15 cellular contexts compared by ENCODE assay signal in genomic region chr9:108163321-108164005, GRCh38.
DNase-seq lines count a peak whose midpoint lies in the region; ATAC-seq, FAIRE-seq and TF ChIP-seq lines count a peak whose summit lies in the region.
"Had no signal": no experiment of that assay in that cellular context is flagged by ENCODE, and none has a peak within 500 bp of the region (broad histone marks: within the 10 kb centered on the region; RNA-seq: fewer than 3 reads in every experiment).

No MANE protein-coding gene starts in this region.

- no peak for TF ChIP-seq CTCF in HCT116 (IDR thresholded peaks at IDR 0.05 in 2 of 3, conservative IDR thresholded peaks at IDR 0.05 in 1 of 3; ENCODE audit: borderline replicate concordance in 1 of 3, insufficient read depth in 1 of 3, low read depth in 2 of 3, low read length in 2 of 3)
- no peak for TF ChIP-seq CTCF in bronchial epithelial cell (IDR thresholded peaks at IDR 0.05; ENCODE audit: insufficient read depth, low read length, severe bottlenecking)

- intact Hi-C loops in HCT116 (cut with micrococcal nuclease): no loop called here

- POLR2A ChIA-PET in HCT116 (lab: Charles Lee): no interaction called here

- no peak for FAIRE-seq in bronchial epithelial cell (lab: Jason Lieb, UNC)
- FAIRE-seq in GM12891 (lab: Jason Lieb, UNC): no peak
- FAIRE-seq: pancreas had no signal

- no peak overlapping the region for H3K9ac ChIP-seq in HCT116 (ENCODE audit: low read length)

- TF ChIP-seq RAD21 in HCT116 (IDR thresholded peaks at IDR 0.05; ENCODE audit: low read depth): no peak

- peak overlapping the region; percentile 8 for H3K4me2 ChIP-seq in HCT116 (ENCODE audit: low read length)

- no peaks in the 10 kb centered on the region for H3K36me3 ChIP-seq in HCT116 (ENCODE audit: control insufficient read depth in 1 of 2, insufficient read depth in 2 of 2, low read length in 2 of 2)
- no peaks in the 10 kb centered on the region for H3K36me3 ChIP-seq in bronchial epithelial cell (ENCODE audit: control insufficient read depth, insufficient read depth, low read length)
- H3K36me3 ChIP-seq: pancreas, stomach had no signal

- ATAC-seq in HCT116 (no peak), GM18907 (IDR thresholded peaks at IDR 0.05; ENCODE audit: unreplicated experiment) (no peak)
- ATAC-seq: effector memory CD8-positive, alpha-beta T cell; pancreas; T-helper 17 cell had no signal

- H3K79me2 ChIP-seq in HCT116 (ENCODE audit: insufficient read depth, low read length): no peaks in the 10 kb centered on the region

- H3K4me3 ChIP-seq in HCT116 (replicated peaks in 1 of 2; ENCODE audit: low read depth in 1 of 2, low read length in 2 of 2): no peak overlapping the region
- no peak overlapping the region for H3K4me3 ChIP-seq in bronchial epithelial cell (ENCODE audit: low read depth, low read length)
- H3K4me3 ChIP-seq: pancreas, stomach had no signal

- RAD21 ChIA-PET in HCT116 (lab: Charles Lee; ENCODE audit: low non-redundant PET in 1 of 2, low total read pairs in 2 of 2, uncharacterized antibody in 2 of 2, unreplicated experiment in 2 of 2): no interaction called here

- H3K9me2 ChIP-seq in HCT116 (ENCODE audit: insufficient read depth): no peaks in the 10 kb centered on the region

- CTCF ChIA-PET in HCT116 (lab: Charles Lee): no interaction called here

- H3K27ac ChIP-seq in HCT116 (ENCODE audit: low read depth, low read length): no peak overlapping the region
- H3K27ac ChIP-seq: pancreas, stomach had no signal

- peaks cover 3 to 20% of the 10 kb centered on the region in 2 experiments; a peak in 3 of 4 replicates for H3K4me1 ChIP-seq in HCT116 (ENCODE audit: control insufficient read depth in 1 of 2, insufficient read depth in 2 of 2, low read length in 2 of 2)

- DNase-seq in A172 (ENCODE audit: low spot score) (peak; percentile 43), HCT116 (ENCODE audit: low read depth, low spot score) (no peak), bronchial epithelial cell (ENCODE audit: low read depth) (peak; percentile 48), kidney tubule cell (ENCODE audit: low spot score) (peak; percentile 20), GM12891 (ENCODE audit: insufficient read length, low spot score) (no peak), ureter (ENCODE audit: low spot score) (no peak)
- no peak for DNase-seq in activated CD8-positive, alpha-beta memory T cell treated with anti-CD3 and anti-CD28 coated beads, Interleukin-2, amount 50 U/mL, for 48 hours
- DNase-seq: activated CD8-positive, alpha-beta memory T cell treated with anti-CD3 and anti-CD28 coated beads, Interleukin-2, amount 50 U/mL, for 4 hours; activated naive CD4-positive, alpha-beta T cell treated with anti-CD3 and anti-CD28 coated beads, Interleukin-2, amount 50 U/mL, for 16 hours; effector memory CD8-positive, alpha-beta T cell; NCI-H1048; pancreas; stomach; T-helper 17 cell had no signal

- no peaks in the 10 kb centered on the region for H4K20me1 ChIP-seq in HCT116 (ENCODE audit: insufficient read depth)

- TF ChIP-seq POLR2A in HCT116 (IDR thresholded peaks at IDR 0.05; ENCODE audit: borderline replicate concordance, extremely low read depth, insufficient read depth, insufficient read length) (no peak), GM12891 (IDR thresholded peaks at IDR 0.05; ENCODE audit: low read depth, low read length) (no peak)

- H2AFZ ChIP-seq in HCT116 (ENCODE audit: low read depth, low read length, poor library complexity, severe bottlenecking): peak overlapping the region; percentile 12

- no TSS peak for BruUV-seq in HCT116 (replicated peaks; lab: Mats Ljungman, UMichigan)

- H3K27me3 ChIP-seq in HCT116 (ENCODE audit: insufficient read depth, low read length): no peaks in the 10 kb centered on the region
- no peaks in the 10 kb centered on the region for H3K27me3 ChIP-seq in bronchial epithelial cell (ENCODE audit: control insufficient read depth, insufficient read depth, low read length)
- H3K27me3 ChIP-seq: pancreas, stomach had no signal

- H3K9me3 ChIP-seq in HCT116 (ENCODE audit: control insufficient read depth in 1 of 2, insufficient read depth in 1 of 2, low read depth in 1 of 2, low read length in 2 of 2): no peaks in the 10 kb centered on the region
- H3K9me3 ChIP-seq: pancreas, stomach had no signal

TF ChIP-seq in HCT116, 20 proteins besides CTCF, POLR2A, EP300 and RAD21 (continues in another document):
- TF ChIP-seq, protein P1, sequence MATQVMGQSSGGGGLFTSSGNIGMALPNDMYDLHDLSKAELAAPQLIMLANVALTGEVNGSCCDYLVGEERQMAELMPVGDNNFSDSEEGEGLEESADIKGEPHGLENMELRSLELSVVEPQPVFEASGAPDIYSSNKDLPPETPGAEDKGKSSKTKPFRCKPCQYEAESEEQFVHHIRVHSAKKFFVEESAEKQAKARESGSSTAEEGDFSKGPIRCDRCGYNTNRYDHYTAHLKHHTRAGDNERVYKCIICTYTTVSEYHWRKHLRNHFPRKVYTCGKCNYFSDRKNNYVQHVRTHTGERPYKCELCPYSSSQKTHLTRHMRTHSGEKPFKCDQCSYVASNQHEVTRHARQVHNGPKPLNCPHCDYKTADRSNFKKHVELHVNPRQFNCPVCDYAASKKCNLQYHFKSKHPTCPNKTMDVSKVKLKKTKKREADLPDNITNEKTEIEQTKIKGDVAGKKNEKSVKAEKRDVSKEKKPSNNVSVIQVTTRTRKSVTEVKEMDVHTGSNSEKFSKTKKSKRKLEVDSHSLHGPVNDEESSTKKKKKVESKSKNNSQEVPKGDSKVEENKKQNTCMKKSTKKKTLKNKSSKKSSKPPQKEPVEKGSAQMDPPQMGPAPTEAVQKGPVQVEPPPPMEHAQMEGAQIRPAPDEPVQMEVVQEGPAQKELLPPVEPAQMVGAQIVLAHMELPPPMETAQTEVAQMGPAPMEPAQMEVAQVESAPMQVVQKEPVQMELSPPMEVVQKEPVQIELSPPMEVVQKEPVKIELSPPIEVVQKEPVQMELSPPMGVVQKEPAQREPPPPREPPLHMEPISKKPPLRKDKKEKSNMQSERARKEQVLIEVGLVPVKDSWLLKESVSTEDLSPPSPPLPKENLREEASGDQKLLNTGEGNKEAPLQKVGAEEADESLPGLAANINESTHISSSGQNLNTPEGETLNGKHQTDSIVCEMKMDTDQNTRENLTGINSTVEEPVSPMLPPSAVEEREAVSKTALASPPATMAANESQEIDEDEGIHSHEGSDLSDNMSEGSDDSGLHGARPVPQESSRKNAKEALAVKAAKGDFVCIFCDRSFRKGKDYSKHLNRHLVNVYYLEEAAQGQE (IDR thresholded peaks at IDR 0.05; ENCODE audit: low read depth): no peak
- no peak for TF ChIP-seq ZBTB33 (IDR thresholded peaks at IDR 0.05; ENCODE audit: extremely low read depth, insufficient replicate concordance, low read length)

TF ChIP-seq in GM12891, 5 proteins besides CTCF, POLR2A, EP300 and RAD21:
- TF ChIP-seq POLR2AphosphoS5 (IDR thresholded peaks at IDR 0.05; ENCODE audit: low read depth, low read length): no peak
- no peak for TF ChIP-seq POU2F2 (IDR thresholded peaks at IDR 0.05; ENCODE audit: low read depth, low read length)
- TF ChIP-seq SPI1 (IDR thresholded peaks at IDR 0.05; ENCODE audit: low read depth, low read length): no peak
- no peak for TF ChIP-seq PAX5 (IDR thresholded peaks at IDR 0.05; ENCODE audit: insufficient read depth, low read length, severe bottlenecking)
- no peak for TF ChIP-seq TAF1 (IDR thresholded peaks at IDR 0.05; ENCODE audit: low read depth, low read length)
TF ChIP-seq in GM12891: peak in this region for 0.

Comparison
In these comparisons a context has a peak if more than half of its experiments do, and no peak if none do; other contexts are left out.
1. DNase-seq: peak in A172 (single experiment), bronchial epithelial cell (single experiment) and kidney tubule cell (single experiment); none in HCT116 (single experiment), GM12891 (single experiment), activated CD8-positive, alpha-beta memory T cell treated with anti-CD3 and anti-CD28 coated beads, Interleukin-2, amount 50 U/mL, for 48 hours (single experiment) and ureter (single experiment).